In the genomic region with DNA sequence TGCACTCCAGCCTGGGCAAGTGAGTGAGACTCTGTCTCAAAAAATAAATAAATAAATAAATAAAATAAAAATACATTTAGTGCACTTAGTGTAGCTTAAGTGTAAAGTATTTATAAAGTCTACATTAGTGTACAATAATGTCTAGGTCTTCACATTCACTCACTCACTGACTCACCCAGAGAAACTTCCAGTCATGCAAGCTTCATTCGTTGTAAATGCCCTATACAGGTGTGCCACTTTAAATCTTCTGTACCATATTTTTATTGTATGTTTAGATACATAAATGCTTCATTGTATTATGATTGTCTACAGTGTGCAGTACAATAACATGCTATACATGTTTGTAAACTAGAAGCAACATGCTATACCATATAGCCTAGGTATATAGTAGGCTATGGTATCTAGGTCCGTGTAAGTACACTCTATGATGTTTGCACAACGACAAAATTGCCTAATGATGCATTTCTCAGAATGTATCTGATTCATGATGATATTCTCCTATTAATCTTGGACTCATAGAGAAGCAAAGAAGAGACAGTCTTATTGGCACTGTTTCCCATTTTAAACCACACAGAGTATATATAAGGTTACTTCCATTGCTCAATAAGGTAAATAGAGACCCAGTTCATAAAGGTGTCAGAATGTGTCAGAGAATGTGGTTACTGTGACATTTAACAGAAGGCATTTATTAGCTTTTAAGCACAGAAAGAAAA, we compare ENCODE assay signal across 14 cellular contexts.
DNase-seq lines count a peak whose midpoint lies in the region; ATAC-seq and TF ChIP-seq lines count a peak whose summit lies in the region.
"Had no signal": no experiment of that assay in that cellular context is flagged by ENCODE, and none has a peak within 500 bp of the region (broad histone marks: within the 10 kb centered on the region; RNA-seq: fewer than 3 reads in every experiment).

No MANE protein-coding gene starts in this region.

- H3K4me1 Mint-ChIP-seq in MCF 10A (ENCODE audit: insufficient read depth, unreplicated experiment) = no peaks in the 10 kb centered on the region
- no peaks in the 10 kb centered on the region for H3K4me1 Mint-ChIP-seq in neural progenitor cell
- no peaks in the 10 kb centered on the region for H3K4me1 Mint-ChIP-seq in activated CD4-positive, alpha-beta memory T cell treated with anti-CD3 and anti-CD28 coated beads, Interleukin-2, amount 10 ng/mL, durations not matched to agents 7 days and 5 days
- H3K4me1 Mint-ChIP-seq: CD14-positive monocyte; CD4-positive, alpha-beta memory T cell; H9 had no signal

- H3F3A ChIP-seq in neural progenitor cell (ENCODE audit: low read depth) = no peaks in the 10 kb centered on the region

- no peak overlapping the region for H3K4me2 ChIP-seq in neural progenitor cell
- H3K4me2 ChIP-seq: BLaER1 had no signal

- no peaks in the 10 kb centered on the region for H4K20me1 ChIP-seq in neural progenitor cell (ENCODE audit: low read depth)
- H4K20me1 ChIP-seq: BLaER1 had no signal

- H3K27me3 Mint-ChIP-seq in MCF 10A (ENCODE audit: insufficient read depth, unreplicated experiment) (no peaks in the 10 kb centered on the region), neural progenitor cell (ENCODE audit: insufficient read depth, low read depth) (peaks cover 2% of the 10 kb centered on the region)
- H3K27me3 Mint-ChIP-seq in activated CD4-positive, alpha-beta memory T cell treated with anti-CD3 and anti-CD28 coated beads, Interleukin-2, amount 10 ng/mL, durations not matched to agents 7 days and 5 days = no peaks in the 10 kb centered on the region
- H3K27me3 Mint-ChIP-seq: CD4-positive, alpha-beta memory T cell had no signal

- H3K4me1 ChIP-seq in breast epithelium = no peaks in the 10 kb centered on the region
- H3K4me1 ChIP-seq in neural progenitor cell = no peaks in the 10 kb centered on the region
- H3K4me1 ChIP-seq: BLaER1 had no signal

- no peak for ATAC-seq in left cardiac atrium

- intact Hi-C loops in MCF 10A (cut with micrococcal nuclease) (no loop called here), breast epithelium (cut with DNase I; ENCODE audit: low total_unique reads) (no loop called here), left cardiac atrium (cut with DNase I) (no loop called here)

- no peak for TF ChIP-seq POLR2A in breast epithelium (IDR thresholded peaks at IDR 0.05)

- POLR2A ChIA-PET in MCF 10A (lab: Yijun Ruan, JAX) = interaction anchor here (0.6 to 1.1 kb wide), 2 partner anchors 9 to 65 kb away, joined by 3 to 4 read pairs; no protein-coding TSS in a partner anchor
- POLR2A ChIA-PET in activated CD4-positive, alpha-beta memory T cell treated with anti-CD3 and anti-CD28 coated beads, Interleukin-2, amount 10 ng/mL, durations not matched to agents 7 days and 5 days (lab: Charles Lee) = no interaction called here

- peak overlapping the region; percentile 20 for H2AFZ ChIP-seq in neural progenitor cell (replicated peaks)

- H3K27ac ChIP-seq in breast epithelium = no peak overlapping the region
- H3K27ac ChIP-seq in neural progenitor cell = no peak overlapping the region
- H3K27ac ChIP-seq: BLaER1 had no signal

- TF ChIP-seq CTCF in MCF 10A (IDR thresholded peaks at IDR 0.05; ENCODE audit: unreplicated experiment) = no peak
- no peak for TF ChIP-seq CTCF in breast epithelium (IDR thresholded peaks at IDR 0.05)
- TF ChIP-seq CTCF in epithelial cell of esophagus (IDR thresholded peaks at IDR 0.05; ENCODE audit: insufficient read depth, low read depth, low read length, missing control alignments) = no peak
- TF ChIP-seq CTCF in neural progenitor cell (IDR thresholded peaks at IDR 0.05) = no peak

- no peaks in the 10 kb centered on the region for H3K79me2 ChIP-seq in neural progenitor cell (ENCODE audit: low read depth)

- H3K9ac ChIP-seq in neural progenitor cell = no peak overlapping the region
- H3K9ac ChIP-seq: BLaER1 had no signal

- CTCF ChIA-PET in MCF 10A (lab: Yijun Ruan, JAX) = no interaction called here
- CTCF ChIA-PET in activated CD4-positive, alpha-beta memory T cell treated with anti-CD3 and anti-CD28 coated beads, Interleukin-2, amount 10 ng/mL, durations not matched to agents 7 days and 5 days (lab: Charles Lee) = no interaction called here

- H3K4me3 Mint-ChIP-seq in MCF 10A (ENCODE audit: unreplicated experiment) (no peak overlapping the region), neural progenitor cell (no peak overlapping the region)
- H3K4me3 Mint-ChIP-seq in activated CD4-positive, alpha-beta memory T cell treated with anti-CD3 and anti-CD28 coated beads, Interleukin-2, amount 10 ng/mL, durations not matched to agents 7 days and 5 days = no peak overlapping the region
- H3K4me3 Mint-ChIP-seq: CD14-positive monocyte; CD4-positive, alpha-beta memory T cell; H9 had no signal

- peak; percentile 63 for DNase-seq in MCF 10A (ENCODE audit: unreplicated experiment)
- no peak for DNase-seq in breast epithelium (ENCODE audit: low spot score in 2 of 2)
- DNase-seq in epithelial cell of esophagus (ENCODE audit: low read depth) = peak; percentile 51
- no peak for DNase-seq in neural progenitor cell (ENCODE audit: low spot score)
- no peak for DNase-seq in left cardiac atrium
- DNase-seq in activated CD4-positive, alpha-beta memory T cell treated with anti-CD3 and anti-CD28 coated beads, Interleukin-2, amount 10 ng/mL, durations not matched to agents 7 days and 5 days = no peak
- DNase-seq in dedifferentiated amniotic fluid mesenchymal stem cell (ENCODE audit: extremely low spot score) = no peak
- DNase-seq: 8988T; CD4-positive, alpha-beta memory T cell; DMS79 treated with DMSO at 0.1 percent for 48 hours; GF-D8; H9 had no signal

- H3K36me3 ChIP-seq in breast epithelium (no peaks in the 10 kb centered on the region), neural progenitor cell (no peaks in the 10 kb centered on the region)
- H3K36me3 ChIP-seq: BLaER1 had no signal

- no peaks in the 10 kb centered on the region for H3K9me3 ChIP-seq in breast epithelium
- H3K9me3 ChIP-seq in neural progenitor cell (ENCODE audit: low read depth) = no peaks in the 10 kb centered on the region
- H3K9me3 ChIP-seq: BLaER1 had no signal

- peaks cover 2% of the 10 kb centered on the region for H3K9me3 Mint-ChIP-seq in MCF 10A (ENCODE audit: unreplicated experiment)
- no peaks in the 10 kb centered on the region for H3K9me3 Mint-ChIP-seq in neural progenitor cell
- H3K9me3 Mint-ChIP-seq in activated CD4-positive, alpha-beta memory T cell treated with anti-CD3 and anti-CD28 coated beads, Interleukin-2, amount 10 ng/mL, durations not matched to agents 7 days and 5 days = peaks cover 4% of the 10 kb centered on the region
- H3K9me3 Mint-ChIP-seq: H9 had no signal

- BruUV-seq in MCF 10A (replicated peaks; lab: Mats Ljungman, UMichigan) = no TSS peak

- H3K4me3 ChIP-seq in breast epithelium = no peak overlapping the region
- no peak overlapping the region for H3K4me3 ChIP-seq in epithelial cell of esophagus (ENCODE audit: low read length)
- no peak overlapping the region for H3K4me3 ChIP-seq in neural progenitor cell
- H3K4me3 ChIP-seq: BLaER1 had no signal

- H3K27me3 ChIP-seq in breast epithelium (no peaks in the 10 kb centered on the region), neural progenitor cell (no peaks in the 10 kb centered on the region)
- H3K27me3 ChIP-seq: BLaER1 had no signal

- H3K36me3 Mint-ChIP-seq in MCF 10A (ENCODE audit: insufficient read depth, unreplicated experiment) (no peaks in the 10 kb centered on the region), neural progenitor cell (no peaks in the 10 kb centered on the region)
- H3K36me3 Mint-ChIP-seq in activated CD4-positive, alpha-beta memory T cell treated with anti-CD3 and anti-CD28 coated beads, Interleukin-2, amount 10 ng/mL, durations not matched to agents 7 days and 5 days (ENCODE audit: low read depth) = no peaks in the 10 kb centered on the region
- H3K36me3 Mint-ChIP-seq: CD14-positive monocyte; CD4-positive, alpha-beta memory T cell had no signal

- H3K27ac Mint-ChIP-seq in MCF 10A (ENCODE audit: low read depth, unreplicated experiment) (no peak overlapping the region), neural progenitor cell (no peak overlapping the region)
- no peak overlapping the region for H3K27ac Mint-ChIP-seq in activated CD4-positive, alpha-beta memory T cell treated with anti-CD3 and anti-CD28 coated beads, Interleukin-2, amount 10 ng/mL, durations not matched to agents 7 days and 5 days
- H3K27ac Mint-ChIP-seq: CD14-positive monocyte; CD4-positive, alpha-beta memory T cell; H9 had no signal

Comparison
In these comparisons a context has a peak if more than half of its experiments do, and no peak if none do; other contexts are left out.
1. DNase-seq: peak in MCF 10A (single experiment) and epithelial cell of esophagus (single experiment); none in breast epithelium (0 of 2), neural progenitor cell (single experiment), left cardiac atrium (single experiment), activated CD4-positive, alpha-beta memory T cell treated with anti-CD3 and anti-CD28 coated beads, Interleukin-2, amount 10 ng/mL, durations not matched to agents 7 days and 5 days (single experiment) and dedifferentiated amniotic fluid mesenchymal stem cell (single experiment).